ENCODE assay signal across 8 cellular contexts in the genomic region with DNA sequence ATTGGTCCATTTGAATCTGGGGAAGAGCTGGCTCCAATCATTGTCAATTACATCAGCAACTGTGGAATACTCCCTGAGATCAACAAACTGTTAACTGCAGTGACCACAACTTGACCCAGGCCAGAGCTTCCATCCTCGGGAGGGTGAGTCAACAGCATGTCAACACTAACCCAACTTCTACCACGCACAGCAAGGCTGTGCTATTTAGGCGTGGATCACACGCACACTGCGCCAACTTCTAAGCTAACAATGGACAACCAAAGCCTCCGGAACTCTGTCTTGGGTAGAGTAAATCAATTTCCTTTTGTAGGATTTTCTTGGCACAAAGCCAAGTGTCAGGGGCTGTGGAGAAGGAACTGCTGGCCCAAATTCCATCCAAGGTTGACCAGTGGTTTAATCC. TPM values are rescaled to one million over a fixed set of nuclear protein-coding genes. Genes with fewer than 3 reads are reported as not detected.
A peak's percentile ranks its signal among the peaks of the same experiment; 100 is the strongest.
DNase-seq lines count a peak whose midpoint lies in the region; ATAC-seq and TF ChIP-seq lines count a peak whose summit lies in the region.

No MANE protein-coding gene starts in this region.

- H3K4me1 ChIP-seq in RWPE2 (ENCODE audit: insufficient read depth, poor library complexity, severe bottlenecking) = peaks cover 26% of the 10 kb centered on the region

- ATAC-seq in RWPE2 (ENCODE audit: low read depth) (peak; percentile 92), GM18873 (IDR thresholded peaks at IDR 0.05; ENCODE audit: low FRiP score, unreplicated experiment) (no peak), HG03432 (IDR thresholded peaks at IDR 0.05; ENCODE audit: unreplicated experiment) (no peak), GM18909 (IDR thresholded peaks at IDR 0.05; ENCODE audit: poor library complexity, unreplicated experiment) (no peak)

- H3K4me3 ChIP-seq in RWPE2 (ENCODE audit: severe bottlenecking) (no peak overlapping the region), foreskin fibroblast (ENCODE audit: low read depth in 1 of 2, low read length in 2 of 2) (no peak overlapping the region), retinal pigment epithelial cell (ENCODE audit: low read length) (no peak overlapping the region)

- H3K9me3 ChIP-seq in RWPE2 (ENCODE audit: severe bottlenecking) = no peaks in the 10 kb centered on the region

- H3K27ac ChIP-seq in RWPE2 (ENCODE audit: poor library complexity, severe bottlenecking) = peak overlapping the region; percentile 35

- TF ChIP-seq CTCF in RWPE2 (IDR thresholded peaks at IDR 0.05; ENCODE audit: poor library complexity, severe bottlenecking) = no peak
- no peak for TF ChIP-seq CTCF in foreskin fibroblast (IDR thresholded peaks at IDR 0.05; ENCODE audit: low read depth, low read length)
- no peak for TF ChIP-seq CTCF in retinal pigment epithelial cell (conservative IDR thresholded peaks at IDR 0.05; ENCODE audit: low read depth, low read length)

- DNase-seq in H4 (ENCODE audit: low spot score) (peak; percentile 94), RWPE2 (ENCODE audit: low spot score) (no peak), foreskin fibroblast (peak; percentile 93 to 94), retinal pigment epithelial cell (ENCODE audit: low read depth) (peak; percentile 97)
- no peak for DNase-seq in stimulated activated CD4-positive, alpha-beta T cell treated with anti-CD3 and anti-CD28 coated beads, Interleukin-1b, Interleukin-23, amount 100 ng/mL, for 48 hours

- H3K27me3 ChIP-seq in RWPE2 (ENCODE audit: insufficient read depth, poor library complexity, severe bottlenecking) = no peaks in the 10 kb centered on the region

- H3K36me3 ChIP-seq in RWPE2 (ENCODE audit: low read depth) = peaks cover 12% of the 10 kb centered on the region

RNA-seq across cellular contexts. Expression of gene APP, which starts 30.4 kb away (rescaled TPM):
- 242 and 299 TPM in 2 replicates for total RNA-seq in H4 (2014; rRNA removed; shearing (Covaris generic))

Comparison
In these comparisons a context has a peak if more than half of its experiments do, and no peak if none do; other contexts are left out.
1. DNase-seq: peak in H4 (single experiment), foreskin fibroblast (2 of 2) and retinal pigment epithelial cell (single experiment); none in RWPE2 (single experiment) and stimulated activated CD4-positive, alpha-beta T cell treated with anti-CD3 and anti-CD28 coated beads, Interleukin-1b, Interleukin-23, amount 100 ng/mL, for 48 hours (single experiment).